In genomic region chr16:79792952-79793351, GRCh38 we compare ENCODE assay signal across 19 cellular contexts.
"Had no signal": no experiment of that assay in that cellular context is flagged by ENCODE, and none has a peak within 500 bp of the region (broad histone marks: within the 10 kb centered on the region; RNA-seq: fewer than 3 reads in every experiment).

No MANE protein-coding gene starts in this region.

- H3K4me3 ChIP-seq: adrenal gland, breast epithelium, esophagus squamous epithelium, lung, neural progenitor cell, right lobe of liver, spleen had no signal

- H3K27ac ChIP-seq: adrenal gland, breast epithelium, esophagus squamous epithelium, neural progenitor cell, right lobe of liver, spleen had no signal

- H3K9ac ChIP-seq: neural progenitor cell had no signal

- H3K9me3 ChIP-seq: adrenal gland, breast epithelium, esophagus squamous epithelium, right lobe of liver, spleen had no signal

- H2AFZ ChIP-seq: neural progenitor cell had no signal

- H3K36me3 ChIP-seq: adrenal gland, breast epithelium, esophagus squamous epithelium, neural progenitor cell, right lobe of liver, spleen had no signal

- H3K4me1 ChIP-seq: adrenal gland, breast epithelium, neural progenitor cell, right lobe of liver, spleen had no signal

- DNase-seq: activated CD4-positive, alpha-beta memory T cell treated with anti-CD3 and anti-CD28 coated beads for 36 hours; activated CD4-positive, alpha-beta T cell treated with anti-CD3 and anti-CD28 coated beads for 4 hours; activated gamma-delta T cell treated with Interleukin-2 at 50 U/mL for 16 hours; activated T-cell treated with anti-CD3 and anti-CD28 coated beads for 4 hours; cortex of kidney; effector CD4-positive, alpha-beta T cell; esophagus squamous epithelium; midbrain; right lobe of liver; spleen; stimulated activated naive B cell treated with anti-CD40 and anti-IgM and Interleukin-4, amounts not matched to agents 10 μg/mL and 1 μg/mL and 100 μg/mL, for 72 hours; T-cell had no signal

- ATAC-seq: activated naive CD4-positive, alpha-beta T cell treated with anti-CD3 and anti-CD28 coated beads, Interleukin-2, amount 50 U/mL, for 72 hours; left colon; right lobe of liver; stimulated activated naive B cell treated with anti-CD40 and anti-IgM and Interleukin-4, amounts not matched to agents 10 μg/mL and 1 μg/mL and 100 μg/mL, for 72 hours; T-cell; WTC11 had no signal

- H3K4me2 ChIP-seq: neural progenitor cell had no signal

- H3K27me3 ChIP-seq: adrenal gland, breast epithelium, esophagus squamous epithelium, neural progenitor cell, right lobe of liver had no signal
